In the genomic region with DNA sequence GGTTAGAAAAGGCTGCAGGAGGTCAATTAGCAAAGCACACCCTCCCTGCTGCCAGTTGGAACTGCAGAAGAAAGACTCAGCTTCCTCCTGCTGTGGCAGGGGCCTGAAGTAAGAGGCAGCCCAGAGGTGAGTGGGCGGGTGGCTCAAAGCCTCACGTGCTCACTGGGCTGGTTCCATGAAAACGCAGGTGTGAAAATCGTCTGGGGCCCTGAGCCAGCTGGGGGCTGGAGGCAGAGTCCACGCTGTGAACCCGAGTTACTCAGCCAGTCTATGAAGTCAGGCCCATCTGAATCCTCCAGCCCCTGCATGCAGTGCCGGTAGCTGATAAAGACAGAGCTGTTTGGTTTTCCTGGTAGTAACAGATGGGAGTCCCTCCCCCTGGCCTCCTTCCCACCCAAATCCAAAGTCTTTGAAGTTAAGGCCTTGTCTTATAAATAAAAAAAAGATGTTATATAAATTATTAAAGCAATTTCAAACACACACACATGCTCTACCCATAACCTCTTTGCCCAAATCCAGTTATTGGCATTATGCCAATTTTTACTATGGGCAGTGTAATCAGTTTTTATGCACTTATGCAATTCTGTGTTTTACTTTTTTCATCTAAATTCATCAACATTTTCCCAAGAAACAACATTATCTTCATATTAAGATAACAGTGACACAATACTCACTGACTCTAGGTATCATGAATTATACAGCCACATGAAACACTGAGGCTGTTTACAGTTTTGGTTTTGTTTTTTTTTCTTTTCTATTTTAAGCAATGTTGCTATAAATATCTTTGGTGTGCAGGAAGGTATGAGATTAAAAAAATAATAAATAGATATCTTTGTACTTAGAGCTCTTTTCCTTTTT, we compare ENCODE assay signal across 8 cellular contexts. TPM values are rescaled to one million over a fixed set of nuclear protein-coding genes. Genes with fewer than 3 reads are reported as not detected.
A peak's percentile ranks its signal among the peaks of the same experiment; 100 is the strongest.
DNase-seq lines count a peak whose midpoint lies in the region; ATAC-seq and TF ChIP-seq lines count a peak whose summit lies in the region.

No MANE protein-coding gene starts in this region.

- ATAC-seq in HG02981 (IDR thresholded peaks at IDR 0.05; ENCODE audit: unreplicated experiment) = peak; percentile 42

- DNase-seq in A673 (ENCODE audit: low spot score) (no peak), NCI-H345 (lab: John Stamatoyannopoulos, UW) (peak; percentile 70), erythroblast (lab: John Stamatoyannopoulos, UW) (peak; percentile 93 to 95), vagina (ENCODE audit: extremely low spot score in 2 of 2) (no peak)
- DNase-seq in activated CD8-positive, alpha-beta memory T cell treated with anti-CD3 and anti-CD28 coated beads, Interleukin-2, amount 50 U/mL, for 48 hours = peak; percentile 86

- CTCF ChIA-PET in A673 (lab: Charles Lee) = no interaction called here

- BruUV-seq in A673 (replicated peaks; lab: Mats Ljungman, UMichigan) = no TSS peak

- H3K4me3 ChIP-seq in A673 (ENCODE audit: low read depth, low read length, poor library complexity, severe bottlenecking) (no peak overlapping the region), neutrophil (ENCODE audit: low read depth in 1 of 2, low read length in 1 of 2) (no peak overlapping the region), vagina (no peak overlapping the region)

- H3K27ac ChIP-seq in A673 (ENCODE audit: low read depth, low read length, poor library complexity, severe bottlenecking) (peak overlapping the region; percentile 11), neutrophil (peak overlapping the region; percentile 72), vagina (peak overlapping the region; percentile 52)

- no peaks in the 10 kb centered on the region for H3K36me3 ChIP-seq in A673 (ENCODE audit: insufficient read depth, low read length, poor library complexity, severe bottlenecking)
- no peaks in the 10 kb centered on the region for H3K36me3 ChIP-seq in neutrophil
- H3K36me3 ChIP-seq in vagina = no peaks in the 10 kb centered on the region

- intact Hi-C loops in A673 (cut with micrococcal nuclease; ENCODE audit: unreplicated experiment) = no loop called here
- intact Hi-C loops in vagina (cut with DNase I) = no loop called here

- H3K4me1 ChIP-seq in A673 (ENCODE audit: insufficient read depth, low read length, poor library complexity, severe bottlenecking) (peaks cover 12% of the 10 kb centered on the region), neutrophil (ENCODE audit: control insufficient read depth in 1 of 2, insufficient read depth in 1 of 2, low read depth in 1 of 2, low read length in 1 of 2) (peaks cover 36 to 41% of the 10 kb centered on the region in 2 experiments), vagina (peaks cover 88% of the 10 kb centered on the region)

- TF ChIP-seq POLR2A in GM18526 (IDR thresholded peaks at IDR 0.05; ENCODE audit: extremely low read depth, insufficient read length) (peak; percentile 64), erythroblast (IDR thresholded peaks at IDR 0.05; ENCODE audit: low read length) (peak; percentile 27), vagina (IDR thresholded peaks at IDR 0.05) (no peak)

- H3K27me3 ChIP-seq in A673 (replicated peaks; ENCODE audit: insufficient read depth, low read depth, low read length, poor library complexity) (no peaks in the 10 kb centered on the region), neutrophil (no peaks in the 10 kb centered on the region), vagina (no peaks in the 10 kb centered on the region)

- POLR2A ChIA-PET in A673 (lab: Charles Lee; ENCODE audit: low non-redundant PET) = no interaction called here

- TF ChIP-seq CTCF in A673 (conservative IDR thresholded peaks at IDR 0.05; ENCODE audit: low read depth, low read length) = no peak
- no peak for TF ChIP-seq CTCF in neutrophil (IDR thresholded peaks at IDR 0.05)
- no peak for TF ChIP-seq CTCF in vagina (IDR thresholded peaks at IDR 0.05)

- H3K9me3 ChIP-seq in A673 (ENCODE audit: low read depth, low read length, poor library complexity, severe bottlenecking) (no peaks in the 10 kb centered on the region), neutrophil (no peaks in the 10 kb centered on the region), vagina (no peaks in the 10 kb centered on the region)

RNA-seq across cellular contexts. Expression of gene PNMA1, which starts 57.9 kb away (rescaled TPM):
- total RNA-seq in A673 (2021) = 48.8 and 51.4 TPM in 2 replicates
- total RNA-seq in vagina = 35.4 TPM

Comparison
In these comparisons a context has a peak if more than half of its experiments do, and no peak if none do; other contexts are left out.
1. DNase-seq: peak in NCI-H345 (single experiment), activated CD8-positive, alpha-beta memory T cell treated with anti-CD3 and anti-CD28 coated beads, Interleukin-2, amount 50 U/mL, for 48 hours (single experiment) and erythroblast (2 of 2); none in A673 (single experiment) and vagina (0 of 2).
2. H3K27ac ChIP-seq: peak in every context shown above with its lines; median percentile 72 in neutrophil; 52 in vagina; 11 in A673.
3. POLR2A ChIP-seq: peak in GM18526 (single experiment) and erythroblast (single experiment); none in vagina (0 of 2).